ENCODE assay signal across 1 cellular context in genomic region chr2:188966079-188966571, GRCh38.
TF ChIP-seq lines count a peak whose summit lies in the region.

No MANE protein-coding gene starts in this region.

TF ChIP-seq in endothelial cell of umbilical vein, 7 proteins besides CTCF, POLR2A, EP300 and RAD21:
- TF ChIP-seq, protein P1, sequence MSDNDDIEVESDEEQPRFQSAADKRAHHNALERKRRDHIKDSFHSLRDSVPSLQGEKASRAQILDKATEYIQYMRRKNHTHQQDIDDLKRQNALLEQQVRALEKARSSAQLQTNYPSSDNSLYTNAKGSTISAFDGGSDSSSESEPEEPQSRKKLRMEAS (IDR thresholded peaks at IDR 0.05; ENCODE audit: insufficient read depth, insufficient read length) = no peak
- no peak for TF ChIP-seq JUN (IDR thresholded peaks at IDR 0.05; ENCODE audit: borderline replicate concordance, insufficient read depth, insufficient read length, low read depth)
- no peak for TF ChIP-seq EZH2 (IDR thresholded peaks at IDR 0.05; ENCODE audit: borderline replicate concordance, low read depth, low read length, severe bottlenecking)
